In the genomic region with DNA sequence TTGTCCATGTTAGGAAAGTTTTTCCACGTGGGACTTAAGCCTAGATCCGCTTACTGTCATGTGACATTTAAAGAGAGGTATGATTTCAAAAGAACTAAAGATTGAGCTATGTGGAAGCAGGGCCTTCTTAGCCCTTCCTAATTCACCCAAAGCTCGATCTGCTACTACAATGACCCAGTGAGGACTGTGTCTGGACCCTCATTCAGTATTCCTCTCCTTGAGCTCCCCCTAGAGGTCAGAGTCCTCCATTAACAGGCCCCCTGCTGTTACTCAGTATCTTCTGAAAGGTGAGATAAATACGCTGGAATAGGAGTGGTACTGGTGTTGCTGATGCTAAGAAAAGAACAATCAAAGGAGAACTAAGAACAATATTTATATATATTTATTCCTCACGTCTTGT, we compare ENCODE assay signal across 8 cellular contexts.
DNase-seq lines count a peak whose midpoint lies in the region; ATAC-seq and TF ChIP-seq lines count a peak whose summit lies in the region.

No MANE protein-coding gene starts in this region.

- H3K9me3 ChIP-seq in CD4-positive, alpha-beta T cell (ENCODE audit: control insufficient read depth, low read length), result no peaks in the 10 kb centered on the region
- H3K9me3 ChIP-seq in left ventricle myocardium inferior (replicated peaks), result no peaks in the 10 kb centered on the region

- H3K4me1 ChIP-seq in left ventricle myocardium inferior, result peaks cover 51% of the 10 kb centered on the region

- H3K36me3 ChIP-seq in left ventricle myocardium inferior, result no peaks in the 10 kb centered on the region

- H3K4me1 Mint-ChIP-seq in CD4-positive, alpha-beta T cell (ENCODE audit: low read depth), result peaks cover 27% of the 10 kb centered on the region

- intact Hi-C loops in CD4-positive, alpha-beta T cell (cut with DNase I, micrococcal nuclease), result loop anchor here (5.0 kb wide), 2 partner anchors 417 to 792 kb away; no protein-coding TSS in a partner anchor
- intact Hi-C loops in left ventricle myocardium inferior (cut with micrococcal nuclease), result loop anchor here (5.0 to 10.0 kb wide), 2 partner anchors 185 to 417 kb away; no protein-coding TSS in a partner anchor

- POLR2A ChIA-PET in CD4-positive, alpha-beta T cell (lab: Charles Lee), result no interaction called here

- no peaks in the 10 kb centered on the region for H3K27me3 Mint-ChIP-seq in CD4-positive, alpha-beta T cell

- H3K36me3 Mint-ChIP-seq in CD4-positive, alpha-beta T cell (ENCODE audit: low read depth), result no peaks in the 10 kb centered on the region

- CTCF ChIA-PET in CD4-positive, alpha-beta T cell (lab: Charles Lee), result no interaction called here

- H3K4me3 Mint-ChIP-seq in CD4-positive, alpha-beta T cell, result no peak overlapping the region

- no peaks in the 10 kb centered on the region for H3K9me3 Mint-ChIP-seq in CD4-positive, alpha-beta T cell

- TF ChIP-seq CTCF in CD4-positive, alpha-beta T cell (IDR thresholded peaks at IDR 0.05), result peak; percentile 24
- peak; percentile 81 for TF ChIP-seq CTCF in left ventricle myocardium inferior (IDR thresholded peaks at IDR 0.05; ENCODE audit: borderline replicate concordance)

- ATAC-seq in CD4-positive, alpha-beta T cell (ENCODE audit: poor library complexity), result no peak
- ATAC-seq in GM18520 (IDR thresholded peaks at IDR 0.05; ENCODE audit: unreplicated experiment), result peak; percentile 68
- ATAC-seq in HG02885 (IDR thresholded peaks at IDR 0.05; ENCODE audit: poor library complexity, unreplicated experiment), result peak; percentile 92

- H3K27ac Mint-ChIP-seq in CD4-positive, alpha-beta T cell, result no peak overlapping the region

- no peak for DNase-seq in CD4-positive, alpha-beta T cell
- peak; percentile 30 for DNase-seq in NCI-H146 (lab: John Stamatoyannopoulos, UW)
- DNase-seq in activated T-cell treated with anti-CD3 and anti-CD28 coated beads, Interleukin-2, amount 50 U/mL, for 48 hours, result peak; percentile 41 to 46
- DNase-seq in left ventricle myocardium inferior, result peak; percentile 17
- DNase-seq in stimulated activated CD4-positive, alpha-beta T cell treated with anti-CD3 and anti-CD28 coated beads, Interleukin-15, amount 100 ng/mL, for 48 hours (ENCODE audit: low read depth in 2 of 2), result peak; percentile 8 to 31
- no peak for DNase-seq in GF-D8 (lab: John Stamatoyannopoulos, UW)

- H3K27me3 ChIP-seq in CD4-positive, alpha-beta T cell (ENCODE audit: control insufficient read depth, insufficient read depth, low read length), result no peaks in the 10 kb centered on the region
- no peaks in the 10 kb centered on the region for H3K27me3 ChIP-seq in left ventricle myocardium inferior (ENCODE audit: low read depth)

- no peak overlapping the region for H3K27ac ChIP-seq in CD4-positive, alpha-beta T cell (ENCODE audit: low read depth, low read length)
- H3K27ac ChIP-seq in left ventricle myocardium inferior (replicated peaks), result peak overlapping the region; percentile 49

- no peak overlapping the region for H3K4me3 ChIP-seq in left ventricle myocardium inferior

Comparison
In these comparisons a context has a peak if more than half of its experiments do, and no peak if none do; other contexts are left out.
1. DNase-seq: peak in NCI-H146 (single experiment), activated T-cell treated with anti-CD3 and anti-CD28 coated beads, Interleukin-2, amount 50 U/mL, for 48 hours (2 of 2), left ventricle myocardium inferior (single experiment) and stimulated activated CD4-positive, alpha-beta T cell treated with anti-CD3 and anti-CD28 coated beads, Interleukin-15, amount 100 ng/mL, for 48 hours (2 of 2); none in CD4-positive, alpha-beta T cell (0 of 10) and GF-D8 (single experiment).